ENCODE assay signal across 40 cellular contexts in the genomic region with DNA sequence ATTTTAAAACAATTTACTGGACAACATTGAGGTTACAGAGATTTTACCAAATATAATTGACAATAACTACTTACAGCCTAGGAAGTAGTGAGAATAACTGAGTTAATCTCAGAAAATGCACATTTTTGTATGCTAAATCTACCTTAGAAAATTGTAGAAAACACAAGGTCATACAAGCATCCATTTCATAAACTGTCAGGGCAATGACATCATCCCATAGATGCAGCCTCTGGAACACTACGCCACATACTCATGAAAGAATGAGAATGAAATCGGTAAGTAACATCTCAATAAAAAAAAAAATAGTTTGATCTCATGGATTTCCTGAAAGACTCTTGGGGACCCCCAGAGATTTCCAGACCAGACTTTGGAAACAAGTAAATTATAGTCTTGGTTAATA. TPM values are rescaled to one million over a fixed set of nuclear protein-coding genes. Genes with fewer than 3 reads are reported as not detected.
"Had no signal": no experiment of that assay in that cellular context is flagged by ENCODE, and none has a peak within 500 bp of the region (broad histone marks: within the 10 kb centered on the region; RNA-seq: fewer than 3 reads in every experiment).

No MANE protein-coding gene starts in this region.

- H3K9me3 ChIP-seq: MG63 had no signal

- H3K36me3 ChIP-seq: MG63 had no signal

- H3K4me3 ChIP-seq: MG63 had no signal

- DNase-seq: Kasumi-1, MG63, MM.1S, MV-4-11, NCI-H1048, NCI-H1092, NCI-H1092 treated with DMSO at 0.1 percent for 48 hours, NCI-H1105, NCI-H1105 treated with DMSO at 0.1 percent for 48 hours, NCI-H1417, NCI-H1417 treated with DMSO at 0.1 percent for 48 hours, NCI-H1436, NCI-H1436 treated with DMSO at 0.1 percent for 48 hours, NCI-H146, NCI-H1694, NCI-H1694 treated with DMSO at 0.1 percent for 48 hours, NCI-H187, NCI-H187 treated with DMSO at 0.1 percent for 48 hours, NCI-H1930, NCI-H2029, NCI-H2029 treated with DMSO at 0.1 percent for 48 hours, NCI-H2081, NCI-H2081 treated with DMSO at 0.1 percent for 48 hours, NCI-H2107, NCI-H2171, NCI-H2171 treated with DMSO at 0.1 percent for 48 hours, NCI-H2227 treated with DMSO at 0.1 percent for 48 hours, NCI-H226, NCI-H345, NCI-H446, NCI-H446 treated with DMSO at 0.1 percent for 48 hours, NCI-H510A, NCI-H510A treated with DMSO at 0.1 percent for 48 hours, NCI-H524, NCI-H524 treated with DMSO at 0.1 percent for 48 hours, NCI-H526 had no signal

- H3K27me3 ChIP-seq: MG63 had no signal

RNA-seq across cellular contexts. Expression of a gene that starts 28.9 kb away (rescaled TPM):
- total RNA-seq: LHCN-M2, M059J, MCF 10A, NCI-H460 had no signal
